In the genomic region with DNA sequence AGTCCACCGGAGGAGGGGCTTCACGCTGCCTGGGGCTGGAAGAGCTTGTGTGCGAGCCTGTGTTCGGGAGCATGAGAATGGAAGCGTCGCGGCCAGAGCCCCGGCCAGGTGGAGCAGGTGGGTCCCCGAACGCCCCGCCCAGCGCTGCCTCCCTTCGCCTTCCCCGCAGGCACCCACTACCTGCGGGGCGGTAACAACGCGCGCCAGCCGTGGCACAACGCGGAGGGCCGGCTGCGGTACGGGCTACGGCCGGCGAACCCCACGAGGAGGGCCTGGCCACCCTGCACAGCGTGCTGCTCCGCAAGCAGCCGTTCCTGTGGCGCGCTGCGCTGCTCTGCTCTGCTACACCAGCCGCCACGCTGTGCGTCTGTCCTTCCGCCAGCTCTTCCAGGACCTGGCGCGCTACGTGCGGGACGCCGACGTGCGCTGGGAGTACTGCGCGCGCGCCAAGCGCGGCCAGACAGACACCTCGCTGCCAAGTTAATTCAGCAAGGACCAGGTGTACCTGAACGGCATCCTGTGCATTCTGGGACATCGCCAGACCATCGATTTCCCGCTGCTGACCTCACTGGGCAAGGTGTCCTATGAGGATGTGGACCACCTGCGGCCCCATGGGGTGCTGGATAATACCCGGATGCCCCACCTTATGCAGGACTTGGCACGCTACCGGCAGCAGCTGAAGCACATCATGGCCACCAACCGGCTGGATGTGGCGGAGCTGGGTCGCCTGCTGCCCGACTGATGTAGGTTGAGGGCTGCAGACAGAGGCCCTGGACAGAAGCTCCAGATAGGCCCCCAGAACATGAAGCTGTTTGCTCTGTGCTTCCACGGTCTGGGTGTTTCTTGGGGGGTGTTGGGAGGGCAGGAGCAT, we compare ENCODE assay signal across 11 cellular contexts.
DNase-seq lines count a peak whose midpoint lies in the region; ATAC-seq, FAIRE-seq and TF ChIP-seq lines count a peak whose summit lies in the region.
"Had no signal": no experiment of that assay in that cellular context is flagged by ENCODE, and none has a peak within 500 bp of the region (broad histone marks: within the 10 kb centered on the region; RNA-seq: fewer than 3 reads in every experiment).

No MANE protein-coding gene starts in this region.

- peak overlapping the region in 1 of 10 donors; percentile 30 for H3K4me3 Mint-ChIP-seq in naive thymus-derived CD4-positive, alpha-beta T cell
- H3K4me3 Mint-ChIP-seq: activated T-cell treated with anti-CD3 and anti-CD28 coated beads, Interleukin-2, amount 50 U/mL, for 4 hours; HFFc6 had no signal

- intact Hi-C loops in naive thymus-derived CD4-positive, alpha-beta T cell (cut with micrococcal nuclease): no loop called here
- intact Hi-C loops in vagina (cut with DNase I): no loop called here

- H3K27ac Mint-ChIP-seq in naive thymus-derived CD4-positive, alpha-beta T cell: no peak overlapping the region
- H3K27ac Mint-ChIP-seq: HFFc6 had no signal

- H3K9me3 ChIP-seq in naive thymus-derived CD4-positive, alpha-beta T cell (ENCODE audit: control insufficient read depth in 2 of 3, low read length in 3 of 3): no peaks in the 10 kb centered on the region
- H3K9me3 ChIP-seq in vagina: no peaks in the 10 kb centered on the region

- H3K4me1 Mint-ChIP-seq in naive thymus-derived CD4-positive, alpha-beta T cell: no peaks in the 10 kb centered on the region

- no peak for TF ChIP-seq POLR2A in vagina (IDR thresholded peaks at IDR 0.05)

- H3K4me3 ChIP-seq in bronchial epithelial cell (ENCODE audit: low read depth, low read length) (peak overlapping the region; percentile 45), vagina (peak overlapping the region in 1 of 2 donors; percentile 15)
- H3K4me3 ChIP-seq in naive thymus-derived CD4-positive, alpha-beta T cell (ENCODE audit: low read length): no peak overlapping the region

- no peak for FAIRE-seq in bronchial epithelial cell (lab: Jason Lieb, UNC)

- peaks cover 3 to 41% (median 18%) of the 10 kb centered on the region in 5 donors for H3K27me3 Mint-ChIP-seq in naive thymus-derived CD4-positive, alpha-beta T cell

- H3K27me3 ChIP-seq in bronchial epithelial cell (ENCODE audit: control insufficient read depth, insufficient read depth, low read length): no peaks in the 10 kb centered on the region
- no peaks in the 10 kb centered on the region for H3K27me3 ChIP-seq in naive thymus-derived CD4-positive, alpha-beta T cell (ENCODE audit: control insufficient read depth in 2 of 2, insufficient read depth in 2 of 2, low read length in 2 of 2)
- no peaks in the 10 kb centered on the region for H3K27me3 ChIP-seq in vagina

- ATAC-seq in naive thymus-derived CD4-positive, alpha-beta T cell: peak; percentile 10

- H3K4me1 ChIP-seq in naive thymus-derived CD4-positive, alpha-beta T cell (ENCODE audit: control insufficient read depth in 2 of 2, insufficient read depth in 2 of 2, low read length in 2 of 2): no peaks in the 10 kb centered on the region
- no peaks in the 10 kb centered on the region for H3K4me1 ChIP-seq in vagina

- no peak for TF ChIP-seq CTCF in bronchial epithelial cell (IDR thresholded peaks at IDR 0.05; ENCODE audit: insufficient read depth, low read length, severe bottlenecking)
- TF ChIP-seq CTCF in vagina (IDR thresholded peaks at IDR 0.05): no peak

- H3K36me3 ChIP-seq in bronchial epithelial cell (ENCODE audit: control insufficient read depth, insufficient read depth, low read length): no peaks in the 10 kb centered on the region
- H3K36me3 ChIP-seq in naive thymus-derived CD4-positive, alpha-beta T cell (ENCODE audit: control insufficient read depth in 2 of 3, insufficient read depth in 3 of 3, low read length in 3 of 3): no peaks in the 10 kb centered on the region
- H3K36me3 ChIP-seq in vagina: no peaks in the 10 kb centered on the region

- no peak overlapping the region for H3K27ac ChIP-seq in naive thymus-derived CD4-positive, alpha-beta T cell (ENCODE audit: low read depth, low read length)
- no peak overlapping the region for H3K27ac ChIP-seq in vagina

- no peaks in the 10 kb centered on the region for H3K36me3 Mint-ChIP-seq in naive thymus-derived CD4-positive, alpha-beta T cell

- POLR2A ChIA-PET in naive thymus-derived CD4-positive, alpha-beta T cell (lab: Charles Lee): no interaction called here

- peaks cover 0 to 7% (median 0%) of the 10 kb centered on the region in 11 donors for H3K9me3 Mint-ChIP-seq in naive thymus-derived CD4-positive, alpha-beta T cell
- H3K9me3 Mint-ChIP-seq: activated T-cell treated with anti-CD3 and anti-CD28 coated beads, Interleukin-2, amount 50 U/mL, for 4 hours had no signal

- peak; percentile 75 for DNase-seq in DMS79 (lab: John Stamatoyannopoulos, UW)
- peak; percentile 27 for DNase-seq in NCI-H2029 treated with DMSO at 0.1 percent for 48 hours (lab: John Stamatoyannopoulos, UW)
- peak; percentile 46 for DNase-seq in bronchial epithelial cell (ENCODE audit: low read depth)
- no peak for DNase-seq in naive thymus-derived CD4-positive, alpha-beta T cell
- DNase-seq in vagina (ENCODE audit: extremely low spot score in 2 of 2): no peak
- no peak for DNase-seq in SHP77 (lab: John Stamatoyannopoulos, UW)
- no peak for DNase-seq in NCI-H510A treated with DMSO at 0.1 percent for 48 hours (lab: John Stamatoyannopoulos, UW)
- DNase-seq in mesenteric fat pad (ENCODE audit: low spot score): no peak
- DNase-seq: activated T-cell treated with anti-CD3 and anti-CD28 coated beads, Interleukin-2, amount 50 U/mL, for 4 hours; HFFc6; NCI-H524 had no signal

- CTCF ChIA-PET in naive thymus-derived CD4-positive, alpha-beta T cell (lab: Charles Lee): no interaction called here

Comparison
In these comparisons a context has a peak if more than half of its experiments do, and no peak if none do; other contexts are left out.
1. DNase-seq: peak in DMS79 (single experiment), NCI-H2029 treated with DMSO at 0.1 percent for 48 hours (single experiment) and bronchial epithelial cell (single experiment); none in naive thymus-derived CD4-positive, alpha-beta T cell (0 of 9), vagina (0 of 2), SHP77 (0 of 2), NCI-H510A treated with DMSO at 0.1 percent for 48 hours (single experiment) and mesenteric fat pad (single experiment).